ENCODE assay signal across 1 cellular context in the genomic region with DNA sequence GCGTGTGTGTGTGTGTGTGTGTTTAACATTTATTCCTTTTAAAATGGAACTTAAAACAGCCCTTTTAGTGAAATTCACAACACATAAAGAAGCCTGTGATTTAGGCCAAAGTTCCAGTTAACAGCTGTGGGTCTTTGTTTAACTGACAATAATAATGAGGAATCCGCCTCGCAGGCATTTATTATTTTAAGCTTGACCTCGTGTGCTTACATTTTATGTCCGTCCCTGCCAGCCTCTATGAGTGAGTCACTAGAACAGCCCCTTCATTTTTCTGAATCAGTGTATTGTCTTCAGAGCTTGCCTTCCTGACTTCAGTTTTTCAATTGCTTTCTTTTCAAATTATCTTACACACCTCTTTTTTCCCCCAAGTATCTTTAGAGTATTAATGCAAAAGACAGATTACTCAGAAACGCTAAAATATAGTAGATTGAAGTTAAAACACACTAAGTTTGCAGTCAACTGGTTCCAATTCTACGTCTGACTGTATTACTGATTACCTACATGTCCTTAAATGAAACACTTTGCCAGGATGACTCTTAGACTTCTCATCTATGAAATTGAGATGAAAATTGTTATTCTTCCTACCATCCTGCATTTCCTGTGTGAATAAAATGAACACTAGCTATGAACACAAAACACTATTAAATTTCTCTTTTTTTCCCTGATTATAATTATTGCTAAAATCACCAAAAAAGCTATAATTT.
TF ChIP-seq lines count a peak whose summit lies in the region.

No MANE protein-coding gene starts in this region.

TF ChIP-seq in endothelial cell of umbilical vein, 7 proteins besides CTCF, POLR2A, EP300 and RAD21:
- TF ChIP-seq POLR2AphosphoS5 (IDR thresholded peaks at IDR 0.05; ENCODE audit: insufficient read depth, low read depth, low read length) (peak; percentile 76), MYC (IDR thresholded peaks at IDR 0.05; ENCODE audit: low read depth, low read length) (no peak), FOS (IDR thresholded peaks at IDR 0.05; ENCODE audit: borderline replicate concordance, insufficient read depth, low read length) (peak; percentile 94), JUN (IDR thresholded peaks at IDR 0.05; ENCODE audit: borderline replicate concordance, insufficient read depth, insufficient read length, low read depth) (peak; percentile 84), GATA2 (IDR thresholded peaks at IDR 0.05; ENCODE audit: insufficient read depth, insufficient read length, low read depth, low read length) (peak; percentile 48)
- TF ChIP-seq, protein P1, sequence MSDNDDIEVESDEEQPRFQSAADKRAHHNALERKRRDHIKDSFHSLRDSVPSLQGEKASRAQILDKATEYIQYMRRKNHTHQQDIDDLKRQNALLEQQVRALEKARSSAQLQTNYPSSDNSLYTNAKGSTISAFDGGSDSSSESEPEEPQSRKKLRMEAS (IDR thresholded peaks at IDR 0.05; ENCODE audit: insufficient read depth, insufficient read length): no peak
